In genomic region chr7:143279186-143280098, GRCh38 we compare ENCODE assay signal across 10 cellular contexts. TPM values are rescaled to one million over a fixed set of nuclear protein-coding genes. Genes with fewer than 3 reads are reported as not detected.
A peak's percentile ranks its signal among the peaks of the same experiment; 100 is the strongest.
DNase-seq lines count a peak whose midpoint lies in the region; ATAC-seq, FAIRE-seq and TF ChIP-seq lines count a peak whose summit lies in the region.
"Had no signal": no experiment of that assay in that cellular context is flagged by ENCODE, and none has a peak within 500 bp of the region (broad histone marks: within the 10 kb centered on the region; RNA-seq: fewer than 3 reads in every experiment).

No MANE protein-coding gene starts in this region.

- H3K4me1 ChIP-seq in astrocyte (ENCODE audit: insufficient read depth, low read length): peaks cover 8% of the 10 kb centered on the region

- no peak overlapping the region for H3K4me3 ChIP-seq in astrocyte (ENCODE audit: insufficient read depth, low read depth, low read length)

- H3K27me3 Mint-ChIP-seq in activated CD8-positive, alpha-beta memory T cell treated with anti-CD3 and anti-CD28 coated beads, Interleukin-2, amount 10 ng/mL, durations not matched to agents 7 days and 5 days: no peaks in the 10 kb centered on the region
- H3K27me3 Mint-ChIP-seq in astrocyte (ENCODE audit: low read depth, unreplicated experiment): no peaks in the 10 kb centered on the region
- no peaks in the 10 kb centered on the region for H3K27me3 Mint-ChIP-seq in stimulated activated naive CD8-positive, alpha-beta T cell treated with anti-CD3 and anti-CD28 coated beads, Interleukin-15, amount 100 ng/mL, for 72 hours

- no peaks in the 10 kb centered on the region for H3K36me3 ChIP-seq in astrocyte (ENCODE audit: insufficient read depth, low read length)

- H2AFZ ChIP-seq in astrocyte (ENCODE audit: low read depth, low read length): peak overlapping the region; percentile 36

- CTCF ChIA-PET in activated CD8-positive, alpha-beta memory T cell treated with anti-CD3 and anti-CD28 coated beads, Interleukin-2, amount 10 ng/mL, durations not matched to agents 7 days and 5 days (lab: Charles Lee): interaction anchor here (0.6 to 3.3 kb wide), 14 partner anchors 12 to 101 kb away, joined by 3 to 28 read pairs (median 6); partner anchors contain the start of gene GSTK1

- H3K36me3 Mint-ChIP-seq in activated CD8-positive, alpha-beta memory T cell treated with anti-CD3 and anti-CD28 coated beads, Interleukin-2, amount 10 ng/mL, durations not matched to agents 7 days and 5 days: no peaks in the 10 kb centered on the region
- H3K36me3 Mint-ChIP-seq in astrocyte (ENCODE audit: low read depth, unreplicated experiment): no peaks in the 10 kb centered on the region

- H3K79me2 ChIP-seq in astrocyte (ENCODE audit: insufficient read depth, low read length): no peaks in the 10 kb centered on the region

- H3K27ac ChIP-seq in astrocyte (ENCODE audit: low read depth, low read length): peak overlapping the region; percentile 8

- H3K4me3 Mint-ChIP-seq in activated CD8-positive, alpha-beta memory T cell treated with anti-CD3 and anti-CD28 coated beads, Interleukin-2, amount 10 ng/mL, durations not matched to agents 7 days and 5 days: peak overlapping the region; percentile 62
- no peak overlapping the region for H3K4me3 Mint-ChIP-seq in astrocyte (ENCODE audit: unreplicated experiment)
- peak overlapping the region; percentile 71 to 80 for H3K4me3 Mint-ChIP-seq in stimulated activated naive CD8-positive, alpha-beta T cell treated with anti-CD3 and anti-CD28 coated beads, Interleukin-15, amount 100 ng/mL, for 72 hours

- peak; percentile 74 for ATAC-seq in activated CD8-positive, alpha-beta memory T cell treated with anti-CD3 and anti-CD28 coated beads, Interleukin-2, amount 10 ng/mL, durations not matched to agents 7 days and 5 days
- ATAC-seq in stimulated activated naive CD8-positive, alpha-beta T cell treated with anti-CD3 and anti-CD28 coated beads, Interleukin-15, amount 100 ng/mL, for 72 hours: peak; percentile 75
- ATAC-seq in GM18867 (IDR thresholded peaks at IDR 0.05; ENCODE audit: unreplicated experiment) (no peak), GM19455 (IDR thresholded peaks at IDR 0.05; ENCODE audit: unreplicated experiment) (no peak), HG03565 (IDR thresholded peaks at IDR 0.05; ENCODE audit: unreplicated experiment) (no peak)

- peak overlapping the region; percentile 81 for H3K27ac Mint-ChIP-seq in activated CD8-positive, alpha-beta memory T cell treated with anti-CD3 and anti-CD28 coated beads, Interleukin-2, amount 10 ng/mL, durations not matched to agents 7 days and 5 days
- H3K27ac Mint-ChIP-seq in astrocyte (ENCODE audit: unreplicated experiment): peak overlapping the region; percentile 87
- peak overlapping the region; percentile 75 to 91 for H3K27ac Mint-ChIP-seq in stimulated activated naive CD8-positive, alpha-beta T cell treated with anti-CD3 and anti-CD28 coated beads, Interleukin-15, amount 100 ng/mL, for 72 hours

- no peak for DNase-seq in activated CD8-positive, alpha-beta memory T cell treated with anti-CD3 and anti-CD28 coated beads, Interleukin-2, amount 10 ng/mL, durations not matched to agents 7 days and 5 days
- DNase-seq in activated CD8-positive, alpha-beta memory T cell treated with anti-CD3 and anti-CD28 coated beads, Interleukin-2, amount 50 U/mL, for 4 hours: no peak
- DNase-seq in astrocyte (ENCODE audit: low read depth) (peak; percentile 73), iris pigment epithelial cell (ENCODE audit: low read depth) (peak; percentile 82)
- no peak for DNase-seq in stimulated activated naive CD8-positive, alpha-beta T cell treated with anti-CD3 and anti-CD28 coated beads, Interleukin-15, amount 100 ng/mL, for 72 hours
- DNase-seq: DND-41 had no signal

- no peaks in the 10 kb centered on the region for H3K9me3 Mint-ChIP-seq in activated CD8-positive, alpha-beta memory T cell treated with anti-CD3 and anti-CD28 coated beads, Interleukin-2, amount 10 ng/mL, durations not matched to agents 7 days and 5 days (ENCODE audit: low read depth)
- H3K9me3 Mint-ChIP-seq in astrocyte (ENCODE audit: unreplicated experiment): no peaks in the 10 kb centered on the region
- H3K9me3 Mint-ChIP-seq in stimulated activated naive CD8-positive, alpha-beta T cell treated with anti-CD3 and anti-CD28 coated beads, Interleukin-15, amount 100 ng/mL, for 72 hours: no peaks in the 10 kb centered on the region

- TF ChIP-seq CTCF in astrocyte (IDR thresholded peaks at IDR 0.05; ENCODE audit: insufficient read depth, low read depth, low read length): no peak

- H3K9me3 ChIP-seq in astrocyte (ENCODE audit: insufficient read depth, low read depth, low read length): no peaks in the 10 kb centered on the region

- no peaks in the 10 kb centered on the region for H4K20me1 ChIP-seq in astrocyte (ENCODE audit: insufficient read depth, low read length)

- FAIRE-seq in astrocyte (lab: Jason Lieb, UNC): peak; percentile 75
- FAIRE-seq: TTC549 had no signal

- no peaks in the 10 kb centered on the region for H3K27me3 ChIP-seq in astrocyte (ENCODE audit: insufficient read depth, low read length)

- H3K4me1 Mint-ChIP-seq in activated CD8-positive, alpha-beta memory T cell treated with anti-CD3 and anti-CD28 coated beads, Interleukin-2, amount 10 ng/mL, durations not matched to agents 7 days and 5 days: peaks cover 36% of the 10 kb centered on the region
- peaks cover 23% of the 10 kb centered on the region for H3K4me1 Mint-ChIP-seq in astrocyte (ENCODE audit: low read depth, unreplicated experiment)
- H3K4me1 Mint-ChIP-seq in stimulated activated naive CD8-positive, alpha-beta T cell treated with anti-CD3 and anti-CD28 coated beads, Interleukin-15, amount 100 ng/mL, for 72 hours: peaks cover 42% of the 10 kb centered on the region

- H3K4me2 ChIP-seq in astrocyte (ENCODE audit: low read length): peak overlapping the region; percentile 56

- peak overlapping the region; percentile 19 for H3K9ac ChIP-seq in astrocyte (ENCODE audit: low read length)

RNA-seq across cellular contexts. Expression of gene TMEM139, which starts 5.3 kb away (rescaled TPM):
- total RNA-seq in activated CD8-positive, alpha-beta memory T cell treated with anti-CD3 and anti-CD28 coated beads, Interleukin-2, amount 10 ng/mL, durations not matched to agents 7 days and 5 days: 1 to 10 TPM in 1 of 2 experiments, under 1 TPM in 1; 0.41 to 1.7 TPM
- 0.20 TPM in 1 of 2 replicates, not detected in the other for total RNA-seq in astrocyte

RNA-seq across cellular contexts. Expression of gene CASP2, which starts 8.7 kb away (rescaled TPM):
- total RNA-seq in activated CD8-positive, alpha-beta memory T cell treated with anti-CD3 and anti-CD28 coated beads, Interleukin-2, amount 10 ng/mL, durations not matched to agents 7 days and 5 days: 100 to 1,000 TPM; 117 to 129 TPM
- total RNA-seq in astrocyte: 32.6 and 38.0 TPM in 2 replicates

RNA-seq across cellular contexts. Expression of gene GSTK1, which starts 16.2 kb away (rescaled TPM):
- total RNA-seq in activated CD8-positive, alpha-beta memory T cell treated with anti-CD3 and anti-CD28 coated beads, Interleukin-2, amount 10 ng/mL, durations not matched to agents 7 days and 5 days: 100 to 1,000 TPM; 335 to 436 TPM
- total RNA-seq in astrocyte: 97.5 and 102 TPM in 2 replicates

RNA-seq across cellular contexts. Expression of gene CLCN1, which starts 36.5 kb away (rescaled TPM):
- total RNA-seq in activated CD8-positive, alpha-beta memory T cell treated with anti-CD3 and anti-CD28 coated beads, Interleukin-2, amount 10 ng/mL, durations not matched to agents 7 days and 5 days: under 1 TPM; 0.09 TPM
- total RNA-seq in astrocyte: not detected in 2 replicates

RNA-seq across cellular contexts. Expression of gene TAS2R40, which starts 57.6 kb away (rescaled TPM):
- total RNA-seq in activated CD8-positive, alpha-beta memory T cell treated with anti-CD3 and anti-CD28 coated beads, Interleukin-2, amount 10 ng/mL, durations not matched to agents 7 days and 5 days: not detected
- not detected in 2 replicates for total RNA-seq in astrocyte

Comparison
In these comparisons a context has a peak if more than half of its experiments do, and no peak if none do; other contexts are left out.
1. ATAC-seq: peak in activated CD8-positive, alpha-beta memory T cell treated with anti-CD3 and anti-CD28 coated beads, Interleukin-2, amount 10 ng/mL, durations not matched to agents 7 days and 5 days (single experiment) and stimulated activated naive CD8-positive, alpha-beta T cell treated with anti-CD3 and anti-CD28 coated beads, Interleukin-15, amount 100 ng/mL, for 72 hours (single experiment); none in GM18867 (single experiment), GM19455 (single experiment) and HG03565 (single experiment).
2. DNase-seq: peak in astrocyte (single experiment) and iris pigment epithelial cell (single experiment); none in activated CD8-positive, alpha-beta memory T cell treated with anti-CD3 and anti-CD28 coated beads, Interleukin-2, amount 10 ng/mL, durations not matched to agents 7 days and 5 days (single experiment), activated CD8-positive, alpha-beta memory T cell treated with anti-CD3 and anti-CD28 coated beads, Interleukin-2, amount 50 U/mL, for 4 hours (single experiment) and stimulated activated naive CD8-positive, alpha-beta T cell treated with anti-CD3 and anti-CD28 coated beads, Interleukin-15, amount 100 ng/mL, for 72 hours (0 of 2).
3. Peak in every context shown above with its lines, with median percentiles within 50 percentile points of each other: H3K27ac Mint-ChIP-seq.